ENCODE assay signal across 9 cellular contexts in genomic region chr1:58896211-58897183, GRCh38.
DNase-seq lines count a peak whose midpoint lies in the region; ATAC-seq and TF ChIP-seq lines count a peak whose summit lies in the region.
"Had no signal": no experiment of that assay in that cellular context is flagged by ENCODE, and none has a peak within 500 bp of the region (broad histone marks: within the 10 kb centered on the region; RNA-seq: fewer than 3 reads in every experiment).

No MANE protein-coding gene starts in this region.

- H2AFZ ChIP-seq in GM23248, result peak overlapping the region; percentile 63

- H3K4me3 ChIP-seq in GM23248 (no peak overlapping the region), SJCRH30 (no peak overlapping the region), right atrium auricular region (no peak overlapping the region), skeletal muscle satellite cell (ENCODE audit: low read length) (no peak overlapping the region)

- peak in 1 of 2 donors; percentile 19 for TF ChIP-seq CTCF in right atrium auricular region (IDR thresholded peaks at IDR 0.05)

- H3K27me3 Mint-ChIP-seq in activated CD4-positive, alpha-beta memory T cell treated with anti-CD3 and anti-CD28 coated beads, Interleukin-2, amount 10 ng/mL, durations not matched to agents 7 days and 5 days, result no peaks in the 10 kb centered on the region

- no peak for ATAC-seq in HG03108 (IDR thresholded peaks at IDR 0.05; ENCODE audit: unreplicated experiment)
- ATAC-seq in stimulated activated naive CD8-positive, alpha-beta T cell treated with anti-CD3 and anti-CD28 coated beads, Interleukin-15, Interleukin-2, amounts not matched to agents 100 U/mL and 50 U/mL, for 24 hours, result no peak

- POLR2A ChIA-PET in activated CD4-positive, alpha-beta memory T cell treated with anti-CD3 and anti-CD28 coated beads, Interleukin-2, amount 10 ng/mL, durations not matched to agents 7 days and 5 days (lab: Charles Lee), result interaction anchor here (1.3 kb wide), 1 partner anchor 13 kb away, joined by 6 read pairs; no protein-coding TSS in a partner anchor
- POLR2A ChIA-PET in HEK293T (lab: Yijun Ruan, JAX), result no interaction called here

- H3K79me2 ChIP-seq in GM23248 (ENCODE audit: insufficient read depth), result no peaks in the 10 kb centered on the region

- H3K4me3 Mint-ChIP-seq in activated CD4-positive, alpha-beta memory T cell treated with anti-CD3 and anti-CD28 coated beads, Interleukin-2, amount 10 ng/mL, durations not matched to agents 7 days and 5 days, result no peak overlapping the region

- peaks cover 16% of the 10 kb centered on the region for H3F3A ChIP-seq in GM23248 (ENCODE audit: insufficient read depth)

- H3K27ac Mint-ChIP-seq in activated CD4-positive, alpha-beta memory T cell treated with anti-CD3 and anti-CD28 coated beads, Interleukin-2, amount 10 ng/mL, durations not matched to agents 7 days and 5 days, result no peak overlapping the region

- H3K4me1 ChIP-seq in GM23248 (ENCODE audit: insufficient read depth) (peaks cover 26% of the 10 kb centered on the region), SJCRH30 (peaks cover 59% of the 10 kb centered on the region), right atrium auricular region (peaks cover 0 to 82% of the 10 kb centered on the region in 2 donors), skeletal muscle satellite cell (ENCODE audit: control insufficient read depth, insufficient read depth, low read length) (peaks cover 55% of the 10 kb centered on the region)

- no peaks in the 10 kb centered on the region for H3K9me3 Mint-ChIP-seq in activated CD4-positive, alpha-beta memory T cell treated with anti-CD3 and anti-CD28 coated beads, Interleukin-2, amount 10 ng/mL, durations not matched to agents 7 days and 5 days

- WGBS in GM23248 (ENCODE audit: low coverage in 1 of 2, low lambda C conversion rate in 2 of 2, missing lambda C conversion rate in 2 of 2), 2 experiments, result 37 to 50% methylated on average over 8 of the region's 8 CpGs

- in situ Hi-C loops in GM23248 (cut with MboI), result no loop called here

- CTCF ChIA-PET in activated CD4-positive, alpha-beta memory T cell treated with anti-CD3 and anti-CD28 coated beads, Interleukin-2, amount 10 ng/mL, durations not matched to agents 7 days and 5 days (lab: Charles Lee), result interaction anchor here (0.7 kb wide), 1 partner anchor 46 kb away, joined by 3 read pairs; no protein-coding TSS in a partner anchor
- CTCF ChIA-PET in HEK293T (lab: Yijun Ruan, JAX), result interaction anchor here (0.5 to 0.9 kb wide), 2 partner anchors 14 to 32 kb away, joined by 3 to 4 read pairs; no protein-coding TSS in a partner anchor

- H3K27ac ChIP-seq in GM23248 (peak overlapping the region; percentile 27), SJCRH30 (peak overlapping the region; percentile 93), right atrium auricular region (peak overlapping the region; percentile 62 to 81)

- H3K36me3 ChIP-seq in GM23248 (ENCODE audit: low read depth) (no peaks in the 10 kb centered on the region), SJCRH30 (no peaks in the 10 kb centered on the region), right atrium auricular region (no peaks in the 10 kb centered on the region), skeletal muscle satellite cell (ENCODE audit: insufficient read depth, low read length) (no peaks in the 10 kb centered on the region)

- H3K27me3 ChIP-seq in GM23248 (replicated peaks; ENCODE audit: insufficient read depth), result no peaks in the 10 kb centered on the region
- no peaks in the 10 kb centered on the region for H3K27me3 ChIP-seq in SJCRH30
- no peaks in the 10 kb centered on the region for H3K27me3 ChIP-seq in right atrium auricular region
- H3K27me3 ChIP-seq in skeletal muscle satellite cell (ENCODE audit: control insufficient read depth, insufficient read depth, low read length), result no peaks in the 10 kb centered on the region

- no peaks in the 10 kb centered on the region for H3K9me2 ChIP-seq in GM23248 (ENCODE audit: insufficient read depth)

- H3K4me2 ChIP-seq in GM23248 (ENCODE audit: unreplicated experiment) (no peak overlapping the region), skeletal muscle satellite cell (ENCODE audit: low read length) (peak overlapping the region; percentile 3)

- DNase-seq in GM23248 (peak; percentile 25), SJCRH30 (peak; percentile 95 to 98), right atrium auricular region (ENCODE audit: low spot score) (no peak), HEK293T (ENCODE audit: extremely low spot score) (no peak)
- no peak for DNase-seq in activated CD4-positive, alpha-beta memory T cell treated with anti-CD3 and anti-CD28 coated beads, Interleukin-2, amount 10 ng/mL, durations not matched to agents 7 days and 5 days
- no peak for DNase-seq in stimulated activated naive CD8-positive, alpha-beta T cell treated with anti-CD3 and anti-CD28 coated beads, Interleukin-15, Interleukin-2, amounts not matched to agents 100 U/mL and 50 U/mL, for 24 hours
- DNase-seq: activated gamma-delta T cell treated with Interleukin-2 at 50 U/mL for 16 hours had no signal

- H3K36me3 Mint-ChIP-seq in activated CD4-positive, alpha-beta memory T cell treated with anti-CD3 and anti-CD28 coated beads, Interleukin-2, amount 10 ng/mL, durations not matched to agents 7 days and 5 days (ENCODE audit: low read depth), result no peaks in the 10 kb centered on the region

- peaks cover 15% of the 10 kb centered on the region for H3K4me1 Mint-ChIP-seq in activated CD4-positive, alpha-beta memory T cell treated with anti-CD3 and anti-CD28 coated beads, Interleukin-2, amount 10 ng/mL, durations not matched to agents 7 days and 5 days

- H3K9me3 ChIP-seq in GM23248 (ENCODE audit: low read depth) (no peaks in the 10 kb centered on the region), SJCRH30 (replicated peaks) (no peaks in the 10 kb centered on the region), right atrium auricular region (no peaks in the 10 kb centered on the region), skeletal muscle satellite cell (replicated peaks; ENCODE audit: low read length) (no peaks in the 10 kb centered on the region)

- no peak overlapping the region for H3K9ac ChIP-seq in GM23248
- peak overlapping the region; percentile 11 for H3K9ac ChIP-seq in skeletal muscle satellite cell (ENCODE audit: low read depth, low read length)

- H4K20me1 ChIP-seq in GM23248 (ENCODE audit: insufficient read depth), result no peaks in the 10 kb centered on the region

TF ChIP-seq in HEK293T, 16 proteins besides CTCF, POLR2A, EP300 and RAD21:
- no peak for TF ChIP-seq CTBP1 (IDR thresholded peaks at IDR 0.05; ENCODE audit: borderline replicate concordance)
- TF ChIP-seq FOXK2 (IDR thresholded peaks at IDR 0.05), result no peak
- TF ChIP-seq ARNT (IDR thresholded peaks at IDR 0.05), result no peak
- no peak for TF ChIP-seq ELF4 (IDR thresholded peaks at IDR 0.05)
- TF ChIP-seq TARDBP (IDR thresholded peaks at IDR 0.05), result no peak
- TF ChIP-seq SP1 (IDR thresholded peaks at IDR 0.05), result no peak
- no peak for TF ChIP-seq LEF1 (IDR thresholded peaks at IDR 0.05; ENCODE audit: borderline replicate concordance)
- no peak for TF ChIP-seq SUZ12 (IDR thresholded peaks at IDR 0.05)
- no peak for TF ChIP-seq FOXA1 (IDR thresholded peaks at IDR 0.05)
- no peak for TF ChIP-seq NFRKB (IDR thresholded peaks at IDR 0.05)
- TF ChIP-seq HDGF (IDR thresholded peaks at IDR 0.05; ENCODE audit: borderline replicate concordance), result no peak
- TF ChIP-seq, protein P1, sequence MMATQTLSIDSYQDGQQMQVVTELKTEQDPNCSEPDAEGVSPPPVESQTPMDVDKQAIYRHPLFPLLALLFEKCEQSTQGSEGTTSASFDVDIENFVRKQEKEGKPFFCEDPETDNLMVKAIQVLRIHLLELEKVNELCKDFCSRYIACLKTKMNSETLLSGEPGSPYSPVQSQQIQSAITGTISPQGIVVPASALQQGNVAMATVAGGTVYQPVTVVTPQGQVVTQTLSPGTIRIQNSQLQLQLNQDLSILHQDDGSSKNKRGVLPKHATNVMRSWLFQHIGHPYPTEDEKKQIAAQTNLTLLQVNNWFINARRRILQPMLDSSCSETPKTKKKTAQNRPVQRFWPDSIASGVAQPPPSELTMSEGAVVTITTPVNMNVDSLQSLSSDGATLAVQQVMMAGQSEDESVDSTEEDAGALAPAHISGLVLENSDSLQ (IDR thresholded peaks at IDR 0.05), result no peak
- TF ChIP-seq L3MBTL2 (conservative IDR thresholded peaks at IDR 0.05), result no peak
- no peak for TF ChIP-seq ZNF384 (IDR thresholded peaks at IDR 0.05)
- TF ChIP-seq BHLHE40 (IDR thresholded peaks at IDR 0.05; ENCODE audit: borderline replicate concordance), result no peak
- TF ChIP-seq FOXM1 (IDR thresholded peaks at IDR 0.05; ENCODE audit: borderline replicate concordance), result no peak

Comparison
In these comparisons a context has a peak if more than half of its experiments do, and no peak if none do; other contexts are left out.
1. DNase-seq: peak in GM23248 (single experiment) and SJCRH30 (2 of 2); none in right atrium auricular region (single experiment), activated CD4-positive, alpha-beta memory T cell treated with anti-CD3 and anti-CD28 coated beads, Interleukin-2, amount 10 ng/mL, durations not matched to agents 7 days and 5 days (single experiment), stimulated activated naive CD8-positive, alpha-beta T cell treated with anti-CD3 and anti-CD28 coated beads, Interleukin-15, Interleukin-2, amounts not matched to agents 100 U/mL and 50 U/mL, for 24 hours (single experiment) and HEK293T (single experiment).
2. H3K27ac ChIP-seq: peak in every context shown above with its lines; median percentile 93 in SJCRH30; 72 in right atrium auricular region; 27 in GM23248.